9 cellular contexts compared by ENCODE assay signal in the genomic region with DNA sequence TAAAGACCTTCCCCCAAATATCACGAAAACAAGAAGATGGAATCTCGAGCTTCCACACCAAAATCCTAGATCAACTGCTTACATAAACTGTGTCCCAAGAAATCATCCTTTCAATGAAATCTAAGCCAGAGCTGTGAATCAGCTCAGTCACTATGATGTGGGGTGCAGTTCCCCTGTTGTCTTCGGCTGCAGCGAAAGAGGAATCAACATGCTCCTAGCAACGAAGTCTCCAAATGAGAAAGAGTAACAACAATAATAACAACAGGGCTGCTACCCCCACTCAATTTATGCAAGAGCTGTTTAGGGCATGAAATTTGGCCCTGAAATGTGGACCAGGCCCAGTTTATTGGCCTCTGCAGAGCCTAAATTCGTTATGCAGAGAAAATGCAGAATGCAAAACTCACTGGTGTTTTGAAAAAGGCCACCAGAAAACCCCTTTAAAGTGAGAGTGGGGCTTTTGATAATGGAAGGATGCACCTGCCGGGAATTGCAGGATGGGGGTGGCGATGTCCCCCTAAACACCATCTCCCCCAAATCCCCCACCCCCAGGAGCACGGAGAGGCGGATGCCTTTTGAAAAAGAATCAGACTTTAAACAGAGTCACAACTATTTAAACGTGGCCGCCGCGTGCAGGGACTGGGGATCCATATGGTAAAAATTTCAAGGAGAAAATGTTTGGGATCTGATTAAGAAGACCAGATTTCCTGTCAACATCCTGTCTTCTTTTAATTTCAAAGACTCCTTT. TPM values are rescaled to one million over a fixed set of nuclear protein-coding genes. Genes with fewer than 3 reads are reported as not detected.
DNase-seq lines count a peak whose midpoint lies in the region; ATAC-seq and TF ChIP-seq lines count a peak whose summit lies in the region.
"Had no signal": no experiment of that assay in that cellular context is flagged by ENCODE, and none has a peak within 500 bp of the region (broad histone marks: within the 10 kb centered on the region; RNA-seq: fewer than 3 reads in every experiment).

No MANE protein-coding gene starts in this region.

- no peak for TF ChIP-seq RAD21 in liver (IDR thresholded peaks at IDR 0.05)

- H3K4me1 Mint-ChIP-seq in activated T-helper 2 cell treated with anti-CD3 and anti-CD28 coated beads, Interferon-gamma antibody, Interleukin-2, Interleukin-4, amounts not matched to agents 10 μg/mL and 5 μg/mL and 100 μg/mL, durations not matched to agents 14 hours and 24 hours and 36 hours (ENCODE audit: low read depth): peaks cover 60% of the 10 kb centered on the region

- no peaks in the 10 kb centered on the region for H4K20me1 ChIP-seq in GM23248 (ENCODE audit: insufficient read depth)

- H3K9me3 ChIP-seq in GM23248 (ENCODE audit: low read depth) (no peaks in the 10 kb centered on the region), liver (ENCODE audit: control insufficient read depth in 4 of 4, low read length in 3 of 4) (no peaks in the 10 kb centered on the region), testis (no peaks in the 10 kb centered on the region)

- H3K79me2 ChIP-seq in GM23248 (ENCODE audit: insufficient read depth): no peaks in the 10 kb centered on the region

- in situ Hi-C loops in GM23248 (cut with MboI): no loop called here

- H3K4me2 ChIP-seq in GM23248 (ENCODE audit: unreplicated experiment): peak overlapping the region; percentile 57

- H3K9ac ChIP-seq in GM23248: peak overlapping the region; percentile 61; the same call in 1 of the 2 replicates
- H3K9ac ChIP-seq in liver (ENCODE audit: low read depth in 1 of 2, low read length in 2 of 2): peak overlapping the region; percentile 20 to 28

- no peak overlapping the region for H3K27ac ChIP-seq in GM23248
- peak overlapping the region in 1 of 2 donors; percentile 72 for H3K27ac ChIP-seq in liver (ENCODE audit: low read depth in 1 of 2, low read length in 2 of 2)
- no peak overlapping the region for H3K27ac ChIP-seq in testis

- no peaks in the 10 kb centered on the region for H3K36me3 ChIP-seq in GM23248 (ENCODE audit: low read depth)
- H3K36me3 ChIP-seq in liver (ENCODE audit: control insufficient read depth in 4 of 4, insufficient read depth in 3 of 4, low read depth in 1 of 4, low read length in 3 of 4): no peaks in the 10 kb centered on the region
- no peaks in the 10 kb centered on the region for H3K36me3 ChIP-seq in testis (ENCODE audit: low read depth, missing control alignments)

- no peaks in the 10 kb centered on the region for H3K9me2 ChIP-seq in GM23248 (ENCODE audit: insufficient read depth)

- no peak overlapping the region for H2AFZ ChIP-seq in GM23248

- H3K4me3 ChIP-seq in AG10803 (ENCODE audit: low read length) (peak overlapping the region; percentile 63), GM23248 (peak overlapping the region; percentile 69), liver (ENCODE audit: low read depth in 1 of 3, low read length in 3 of 3) (peak overlapping the region in 1 of 3 donors; percentile 38), testis (no peak overlapping the region)

- intact Hi-C loops in activated T-helper 2 cell treated with anti-CD3 and anti-CD28 coated beads, Interferon-gamma antibody, Interleukin-2, Interleukin-4, amounts not matched to agents 10 μg/mL and 5 μg/mL and 100 μg/mL, durations not matched to agents 14 hours and 24 hours and 36 hours (cut with micrococcal nuclease): loop anchor here (2.0 kb wide), 1 partner anchor 305 kb away; a partner anchor contains a TSS
- intact Hi-C loops in testis (cut with DNase I; ENCODE audit: low total_unique reads): no loop called here

- no peaks in the 10 kb centered on the region for H3K9me3 Mint-ChIP-seq in activated T-helper 2 cell treated with anti-CD3 and anti-CD28 coated beads, Interferon-gamma antibody, Interleukin-2, Interleukin-4, amounts not matched to agents 10 μg/mL and 5 μg/mL and 100 μg/mL, durations not matched to agents 14 hours and 24 hours and 36 hours

- no peak for TF ChIP-seq POLR2A in testis (IDR thresholded peaks at IDR 0.05)

- H3F3A ChIP-seq in GM23248 (ENCODE audit: insufficient read depth): 0 out of 2 replicates have a peak, but pooled peaks cover 6% of the 10 kb centered on the region

- ATAC-seq in GM18861 (IDR thresholded peaks at IDR 0.05; ENCODE audit: unreplicated experiment): no peak

- DNase-seq in AG10803 (ENCODE audit: low read depth) (no peak), GM23248 (no peak), testis (no peak), HuH-7.5 (ENCODE audit: low spot score) (no peak)
- DNase-seq in activated T-helper 2 cell treated with anti-CD3 and anti-CD28 coated beads, Interferon-gamma antibody, Interleukin-2, Interleukin-4, amounts not matched to agents 10 μg/mL and 5 μg/mL and 100 μg/mL, durations not matched to agents 14 hours and 24 hours and 36 hours (ENCODE audit: low spot score): no peak
- DNase-seq in activated CD4-positive, CD25-positive, alpha-beta regulatory T cell treated with anti-CD3 and anti-CD28 coated beads, Interleukin-2, amount 50 U/mL, for 72 hours: no peak

- no peaks in the 10 kb centered on the region for H3K27me3 Mint-ChIP-seq in activated T-helper 2 cell treated with anti-CD3 and anti-CD28 coated beads, Interferon-gamma antibody, Interleukin-2, Interleukin-4, amounts not matched to agents 10 μg/mL and 5 μg/mL and 100 μg/mL, durations not matched to agents 14 hours and 24 hours and 36 hours (ENCODE audit: low read depth)

- no peaks in the 10 kb centered on the region for H3K4me1 ChIP-seq in GM23248 (ENCODE audit: insufficient read depth)
- H3K4me1 ChIP-seq in liver (ENCODE audit: control insufficient read depth in 4 of 4, insufficient read depth in 4 of 4, low read length in 3 of 4): peaks cover 3 to 32% (median 18%) of the 10 kb centered on the region in 4 donors
- H3K4me1 ChIP-seq in testis: peaks cover 3% of the 10 kb centered on the region

- H3K27me3 ChIP-seq in GM23248 (replicated peaks; ENCODE audit: insufficient read depth): peaks cover 6% of the 10 kb centered on the region; the same call in 1 of the 2 replicates
- peaks cover 0 to 13% (median 10%) of the 10 kb centered on the region in 4 donors for H3K27me3 ChIP-seq in liver (ENCODE audit: control insufficient read depth in 4 of 4, insufficient read depth in 4 of 4, low read length in 3 of 4)
- H3K27me3 ChIP-seq in testis: no peaks in the 10 kb centered on the region

- H3K36me3 Mint-ChIP-seq in activated T-helper 2 cell treated with anti-CD3 and anti-CD28 coated beads, Interferon-gamma antibody, Interleukin-2, Interleukin-4, amounts not matched to agents 10 μg/mL and 5 μg/mL and 100 μg/mL, durations not matched to agents 14 hours and 24 hours and 36 hours (ENCODE audit: low read depth): peaks cover 79% of the 10 kb centered on the region

- H3K4me3 Mint-ChIP-seq in activated T-helper 2 cell treated with anti-CD3 and anti-CD28 coated beads, Interferon-gamma antibody, Interleukin-2, Interleukin-4, amounts not matched to agents 10 μg/mL and 5 μg/mL and 100 μg/mL, durations not matched to agents 14 hours and 24 hours and 36 hours (ENCODE audit: low read depth): peak overlapping the region; percentile 93

- TF ChIP-seq CTCF in AG10803 (conservative IDR thresholded peaks at IDR 0.05; ENCODE audit: low read length) (no peak), liver (IDR thresholded peaks at IDR 0.05; ENCODE audit: low read depth, low read length, missing input control) (no peak), testis (IDR thresholded peaks at IDR 0.05) (no peak)

- H3K27ac Mint-ChIP-seq in activated T-helper 2 cell treated with anti-CD3 and anti-CD28 coated beads, Interferon-gamma antibody, Interleukin-2, Interleukin-4, amounts not matched to agents 10 μg/mL and 5 μg/mL and 100 μg/mL, durations not matched to agents 14 hours and 24 hours and 36 hours: peak overlapping the region; percentile 67

- WGBS in GM23248 (ENCODE audit: low coverage in 1 of 2, low lambda C conversion rate in 2 of 2, missing lambda C conversion rate in 2 of 2), 2 experiments: 87 to 88% methylated on average over 14 of the region's 14 CpGs
- 14% methylated on average over 14 of the region's 14 CpGs for WGBS in liver
- 16 to 19% methylated on average over 14 of the region's 14 CpGs for WGBS in testis, 2 donors

TF ChIP-seq in liver, 16 proteins besides CTCF, POLR2A, EP300 and RAD21 (continues in another document):
- no peak for TF ChIP-seq TAF1 (conservative IDR thresholded peaks at IDR 0.05)
- no peak for TF ChIP-seq HNF4A (conservative IDR thresholded peaks at IDR 0.05)
- no peak for TF ChIP-seq YY1 (IDR thresholded peaks at IDR 0.05)
- TF ChIP-seq, protein P1, sequence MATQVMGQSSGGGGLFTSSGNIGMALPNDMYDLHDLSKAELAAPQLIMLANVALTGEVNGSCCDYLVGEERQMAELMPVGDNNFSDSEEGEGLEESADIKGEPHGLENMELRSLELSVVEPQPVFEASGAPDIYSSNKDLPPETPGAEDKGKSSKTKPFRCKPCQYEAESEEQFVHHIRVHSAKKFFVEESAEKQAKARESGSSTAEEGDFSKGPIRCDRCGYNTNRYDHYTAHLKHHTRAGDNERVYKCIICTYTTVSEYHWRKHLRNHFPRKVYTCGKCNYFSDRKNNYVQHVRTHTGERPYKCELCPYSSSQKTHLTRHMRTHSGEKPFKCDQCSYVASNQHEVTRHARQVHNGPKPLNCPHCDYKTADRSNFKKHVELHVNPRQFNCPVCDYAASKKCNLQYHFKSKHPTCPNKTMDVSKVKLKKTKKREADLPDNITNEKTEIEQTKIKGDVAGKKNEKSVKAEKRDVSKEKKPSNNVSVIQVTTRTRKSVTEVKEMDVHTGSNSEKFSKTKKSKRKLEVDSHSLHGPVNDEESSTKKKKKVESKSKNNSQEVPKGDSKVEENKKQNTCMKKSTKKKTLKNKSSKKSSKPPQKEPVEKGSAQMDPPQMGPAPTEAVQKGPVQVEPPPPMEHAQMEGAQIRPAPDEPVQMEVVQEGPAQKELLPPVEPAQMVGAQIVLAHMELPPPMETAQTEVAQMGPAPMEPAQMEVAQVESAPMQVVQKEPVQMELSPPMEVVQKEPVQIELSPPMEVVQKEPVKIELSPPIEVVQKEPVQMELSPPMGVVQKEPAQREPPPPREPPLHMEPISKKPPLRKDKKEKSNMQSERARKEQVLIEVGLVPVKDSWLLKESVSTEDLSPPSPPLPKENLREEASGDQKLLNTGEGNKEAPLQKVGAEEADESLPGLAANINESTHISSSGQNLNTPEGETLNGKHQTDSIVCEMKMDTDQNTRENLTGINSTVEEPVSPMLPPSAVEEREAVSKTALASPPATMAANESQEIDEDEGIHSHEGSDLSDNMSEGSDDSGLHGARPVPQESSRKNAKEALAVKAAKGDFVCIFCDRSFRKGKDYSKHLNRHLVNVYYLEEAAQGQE (IDR thresholded peaks at IDR 0.05): no peak
- TF ChIP-seq, protein P2, sequence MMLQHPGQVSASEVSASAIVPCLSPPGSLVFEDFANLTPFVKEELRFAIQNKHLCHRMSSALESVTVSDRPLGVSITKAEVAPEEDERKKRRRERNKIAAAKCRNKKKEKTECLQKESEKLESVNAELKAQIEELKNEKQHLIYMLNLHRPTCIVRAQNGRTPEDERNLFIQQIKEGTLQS (IDR thresholded peaks at IDR 0.05): no peak

RNA-seq across cellular contexts. Expression of a gene that starts 2.0 kb away (rescaled TPM):
- 0.43 and 2.7 TPM in 2 replicates for total RNA-seq in GM23248 (2014; rRNA removed; shearing (Covaris generic))
- polyA plus RNA-seq in GM23248 (2016; fragmentation: Nextera tagmentation; extraction: Ambion mirVana) (1.3 and 1.4 TPM in 2 replicates), liver (under 1 TPM; 0.43 to 0.92 TPM), testis (ENCODE audit: insufficient read depth, low read depth, low replicate concordance) (5.1 TPM)
- 129 and 135 TPM in 2 replicates for total RNA-seq in activated T-helper 2 cell treated with anti-CD3 and anti-CD28 coated beads, Interferon-gamma antibody, Interleukin-2, Interleukin-4, amounts not matched to agents 10 μg/mL and 5 μg/mL and 100 μg/mL, durations not matched to agents 14 hours and 24 hours and 36 hours
- total RNA-seq in liver (1 to 10 TPM in 1 of 2 donors, under 1 TPM in 1; 0.84 to 1.1 TPM), testis (1 to 10 TPM; 5.7 to 6.4 TPM)
- total RNA-seq: cerebellum had no signal

Comparison
In these comparisons a context has a peak if more than half of its experiments do, and no peak if none do; other contexts are left out.
1. H3K4me3 ChIP-seq: peak in AG10803 (single experiment) and GM23248 (single experiment); none in testis (0 of 2).
2. RNA of a gene that starts 2.0 kb away (total RNA-seq): 129 to 135 TPM in activated T-helper 2 cell treated with anti-CD3 and anti-CD28 coated beads, Interferon-gamma antibody, Interleukin-2, Interleukin-4, amounts not matched to agents 10 μg/mL and 5 μg/mL and 100 μg/mL, durations not matched to agents 14 hours and 24 hours and 36 hours; 5.7 to 6.4 TPM in testis, 0.84 to 1.1 TPM in liver and 0.43 to 2.7 TPM in GM23248; every median in the first group is over 10 times any median in the second.